Comparison of ENCODE assay signal across 4 cellular contexts in the genomic region with DNA sequence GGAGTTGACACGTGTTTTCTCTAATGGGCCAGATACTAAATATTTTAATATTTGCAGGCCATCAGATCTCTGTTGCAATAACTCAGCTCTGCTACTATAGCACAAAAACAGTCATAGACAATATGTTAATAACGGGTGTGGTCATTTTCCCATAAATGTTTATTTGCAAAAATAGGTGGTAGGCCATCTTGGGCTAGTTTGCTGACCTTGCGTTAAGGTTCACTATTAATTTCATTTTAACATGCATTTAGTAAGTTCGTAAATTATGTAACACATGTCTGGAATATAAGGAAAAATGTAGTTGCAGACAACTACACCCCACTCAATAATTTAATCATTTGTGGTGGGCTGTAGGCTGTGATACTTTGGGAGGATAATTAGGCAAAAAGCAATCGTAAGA.
A peak's percentile ranks its signal among the peaks of the same experiment; 100 is the strongest.
TF ChIP-seq lines count a peak whose summit lies in the region.

No MANE protein-coding gene starts in this region.

TF ChIP-seq in HepG2, 621 proteins besides CTCF, POLR2A, EP300 and RAD21:
- no peak for TF ChIP-seq SMAD3 (CRISPR knock-in tag; IDR thresholded peaks at IDR 0.05)
- TF ChIP-seq MAFK (conservative IDR thresholded peaks at IDR 0.05 in 1 of 2, IDR thresholded peaks at IDR 0.05 in 1 of 2; ENCODE audit: low read length in 2 of 2), result peak; percentile 75 to 87; a peak in 3 of 4 replicates
- no peak for TF ChIP-seq SIN3A (IDR thresholded peaks at IDR 0.05; ENCODE audit: borderline replicate concordance, low read depth, low read length)
- TF ChIP-seq ZNF841 (CRISPR knock-in tag; IDR thresholded peaks at IDR 0.05; ENCODE audit: borderline replicate concordance), result no peak
- TF ChIP-seq, protein P1, sequence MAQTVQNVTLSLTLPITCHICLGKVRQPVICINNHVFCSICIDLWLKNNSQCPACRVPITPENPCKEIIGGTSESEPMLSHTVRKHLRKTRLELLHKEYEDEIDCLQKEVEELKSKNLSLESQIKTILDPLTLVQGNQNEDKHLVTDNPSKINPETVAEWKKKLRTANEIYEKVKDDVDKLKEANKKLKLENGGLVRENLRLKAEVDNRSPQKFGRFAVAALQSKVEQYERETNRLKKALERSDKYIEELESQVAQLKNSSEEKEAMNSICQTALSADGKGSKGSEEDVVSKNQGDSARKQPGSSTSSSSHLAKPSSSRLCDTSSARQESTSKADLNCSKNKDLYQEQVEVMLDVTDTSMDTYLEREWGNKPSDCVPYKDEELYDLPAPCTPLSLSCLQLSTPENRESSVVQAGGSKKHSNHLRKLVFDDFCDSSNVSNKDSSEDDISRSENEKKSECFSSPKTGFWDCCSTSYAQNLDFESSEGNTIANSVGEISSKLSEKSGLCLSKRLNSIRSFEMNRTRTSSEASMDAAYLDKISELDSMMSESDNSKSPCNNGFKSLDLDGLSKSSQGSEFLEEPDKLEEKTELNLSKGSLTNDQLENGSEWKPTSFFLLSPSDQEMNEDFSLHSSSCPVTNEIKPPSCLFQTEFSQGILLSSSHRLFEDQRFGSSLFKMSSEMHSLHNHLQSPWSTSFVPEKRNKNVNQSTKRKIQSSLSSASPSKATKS (CRISPR knock-in tag; IDR thresholded peaks at IDR 0.05), result no peak
- peak; percentile 85 for TF ChIP-seq MAFF (IDR thresholded peaks at IDR 0.05; ENCODE audit: low read depth, low read length)
- TF ChIP-seq XBP1 (CRISPR knock-in tag; IDR thresholded peaks at IDR 0.05), result no peak

TF ChIP-seq in A549, 52 proteins besides CTCF, POLR2A, EP300 and RAD21:
- TF ChIP-seq RNF2 (IDR thresholded peaks at IDR 0.05; ENCODE audit: borderline replicate concordance, low read depth) (no peak), CHD2 (IDR thresholded peaks at IDR 0.05; ENCODE audit: low read length, partially characterized antibody) (no peak), MAFK (IDR thresholded peaks at IDR 0.05; ENCODE audit: partially characterized antibody) (peak; percentile 40), RARB (CRISPR knock-in tag; IDR thresholded peaks at IDR 0.05) (no peak), RCOR1 (IDR thresholded peaks at IDR 0.05; ENCODE audit: low read depth, low read length) (no peak), HEYL (CRISPR knock-in tag; IDR thresholded peaks at IDR 0.05) (no peak), JUNB (IDR thresholded peaks at IDR 0.05) (no peak), MAZ (IDR thresholded peaks at IDR 0.05; ENCODE audit: borderline replicate concordance, low read depth, low read length) (no peak), HDAC2 (IDR thresholded peaks at IDR 0.05) (no peak)

TF ChIP-seq in IMR-90, 13 proteins besides CTCF, POLR2A, EP300 and RAD21:
- TF ChIP-seq FOS (IDR thresholded peaks at IDR 0.05; ENCODE audit: low read depth, low read length) (no peak), MAFK (IDR thresholded peaks at IDR 0.05; ENCODE audit: low read depth, low read length) (peak; percentile 60)

TF ChIP-seq in K562, 482 proteins besides CTCF, POLR2A, EP300 and RAD21:
- TF ChIP-seq ZNF197 (CRISPR knock-in tag; IDR thresholded peaks at IDR 0.05; ENCODE audit: low read depth) (no peak), ZNF316 (IDR thresholded peaks at IDR 0.05) (peak; percentile 49), LCOR (CRISPR knock-in tag; IDR thresholded peaks at IDR 0.05) (no peak), ZNF274 (IDR thresholded peaks at IDR 0.05; ENCODE audit: borderline replicate concordance, low read depth, low read length) (no peak), KAT8 (IDR thresholded peaks at IDR 0.05; ENCODE audit: low read depth) (no peak), HMGN3 (IDR thresholded peaks at IDR 0.05; ENCODE audit: borderline replicate concordance, extremely low read depth, insufficient read length, low read depth, low read length) (no peak)
- TF ChIP-seq, protein P2, sequence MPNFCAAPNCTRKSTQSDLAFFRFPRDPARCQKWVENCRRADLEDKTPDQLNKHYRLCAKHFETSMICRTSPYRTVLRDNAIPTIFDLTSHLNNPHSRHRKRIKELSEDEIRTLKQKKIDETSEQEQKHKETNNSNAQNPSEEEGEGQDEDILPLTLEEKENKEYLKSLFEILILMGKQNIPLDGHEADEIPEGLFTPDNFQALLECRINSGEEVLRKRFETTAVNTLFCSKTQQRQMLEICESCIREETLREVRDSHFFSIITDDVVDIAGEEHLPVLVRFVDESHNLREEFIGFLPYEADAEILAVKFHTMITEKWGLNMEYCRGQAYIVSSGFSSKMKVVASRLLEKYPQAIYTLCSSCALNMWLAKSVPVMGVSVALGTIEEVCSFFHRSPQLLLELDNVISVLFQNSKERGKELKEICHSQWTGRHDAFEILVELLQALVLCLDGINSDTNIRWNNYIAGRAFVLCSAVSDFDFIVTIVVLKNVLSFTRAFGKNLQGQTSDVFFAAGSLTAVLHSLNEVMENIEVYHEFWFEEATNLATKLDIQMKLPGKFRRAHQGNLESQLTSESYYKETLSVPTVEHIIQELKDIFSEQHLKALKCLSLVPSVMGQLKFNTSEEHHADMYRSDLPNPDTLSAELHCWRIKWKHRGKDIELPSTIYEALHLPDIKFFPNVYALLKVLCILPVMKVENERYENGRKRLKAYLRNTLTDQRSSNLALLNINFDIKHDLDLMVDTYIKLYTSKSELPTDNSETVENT (CRISPR knock-in tag; IDR thresholded peaks at IDR 0.05), result no peak
- TF ChIP-seq, protein P3, sequence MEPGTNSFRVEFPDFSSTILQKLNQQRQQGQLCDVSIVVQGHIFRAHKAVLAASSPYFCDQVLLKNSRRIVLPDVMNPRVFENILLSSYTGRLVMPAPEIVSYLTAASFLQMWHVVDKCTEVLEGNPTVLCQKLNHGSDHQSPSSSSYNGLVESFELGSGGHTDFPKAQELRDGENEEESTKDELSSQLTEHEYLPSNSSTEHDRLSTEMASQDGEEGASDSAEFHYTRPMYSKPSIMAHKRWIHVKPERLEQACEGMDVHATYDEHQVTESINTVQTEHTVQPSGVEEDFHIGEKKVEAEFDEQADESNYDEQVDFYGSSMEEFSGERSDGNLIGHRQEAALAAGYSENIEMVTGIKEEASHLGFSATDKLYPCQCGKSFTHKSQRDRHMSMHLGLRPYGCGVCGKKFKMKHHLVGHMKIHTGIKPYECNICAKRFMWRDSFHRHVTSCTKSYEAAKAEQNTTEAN (CRISPR knock-in tag; IDR thresholded peaks at IDR 0.05), result no peak
